ENCODE assay signal across 12 cellular contexts in the genomic region with DNA sequence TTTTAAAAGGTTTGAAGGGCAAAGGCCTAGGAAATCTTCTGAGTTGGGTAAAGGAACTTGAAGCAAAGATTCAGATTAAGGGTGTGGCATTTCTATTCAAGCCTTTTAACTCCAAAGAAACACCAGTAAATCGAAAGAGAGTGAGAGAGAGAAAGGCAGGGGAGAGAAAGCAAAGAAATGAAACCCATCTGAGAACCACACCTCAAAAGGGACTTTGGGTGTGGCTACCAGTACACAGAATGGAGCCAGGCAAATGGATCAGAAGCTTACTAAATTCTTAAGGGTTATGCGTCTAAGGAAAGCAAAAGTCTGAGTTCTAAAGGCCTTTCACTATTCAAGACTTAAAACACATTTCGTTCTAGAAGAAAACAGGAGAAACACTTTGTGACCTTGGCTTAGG.
"Had no signal": no experiment of that assay in that cellular context is flagged by ENCODE, and none has a peak within 500 bp of the region (broad histone marks: within the 10 kb centered on the region; RNA-seq: fewer than 3 reads in every experiment).

No MANE protein-coding gene starts in this region.

- H3K27me3 ChIP-seq: colonic mucosa, left lung, upper lobe of right lung had no signal

- DNase-seq: activated CD4-positive, CD25-positive, alpha-beta regulatory T cell; activated CD8-positive, alpha-beta memory T cell treated with anti-CD3 and anti-CD28 coated beads for 24 hours; colonic mucosa; left lung; mucosa of descending colon; psoas muscle; SK-N-SH; stimulated activated naive CD4-positive, alpha-beta T cell treated with Interleukin-2 at 50 U/mL for 16 hours; upper lobe of right lung had no signal

- H3K36me3 ChIP-seq: colonic mucosa, left lung, upper lobe of right lung had no signal

- H3K9me3 ChIP-seq: colonic mucosa, left lung, mucosa of descending colon, psoas muscle, SK-N-SH, upper lobe of right lung had no signal

- H3K4me1 Mint-ChIP-seq: nephron had no signal

- H3K27ac ChIP-seq: colonic mucosa, left lung, psoas muscle, upper lobe of right lung had no signal

- H3K9me3 Mint-ChIP-seq: nephron had no signal

- H3K4me3 ChIP-seq: colonic mucosa, left lung, mucosa of descending colon, psoas muscle, upper lobe of right lung had no signal

- H3K27ac Mint-ChIP-seq: nephron had no signal

- H3K4me1 ChIP-seq: colonic mucosa, left lung, psoas muscle, upper lobe of right lung had no signal

- H3K4me3 Mint-ChIP-seq: nephron had no signal

- ATAC-seq: left lung, mucosa of descending colon, Right ventricle myocardium inferior, sciatic nerve, upper lobe of right lung had no signal
